1 cellular context compared by ENCODE assay signal in genomic region chr2:230700447-230700846, GRCh38.
TF ChIP-seq lines count a peak whose summit lies in the region.

No MANE protein-coding gene starts in this region.

TF ChIP-seq in GM23338, 12 proteins besides CTCF, POLR2A, EP300 and RAD21:
- TF ChIP-seq ETS1 (IDR thresholded peaks at IDR 0.05) (no peak), ZNF114 (CRISPR knock-in tag; IDR thresholded peaks at IDR 0.05) (no peak), JUNB (IDR thresholded peaks at IDR 0.05; ENCODE audit: unreplicated experiment) (no peak), ZNF331 (CRISPR knock-in tag; IDR thresholded peaks at IDR 0.05; ENCODE audit: low read depth) (no peak), EZH2 (IDR thresholded peaks at IDR 0.05; ENCODE audit: low read depth, unreplicated experiment) (no peak), ZNF462 (CRISPR knock-in tag; IDR thresholded peaks at IDR 0.05) (no peak), CREB1 (CRISPR knock-in tag; IDR thresholded peaks at IDR 0.05; ENCODE audit: low read depth) (no peak), REST (IDR thresholded peaks at IDR 0.05; ENCODE audit: unreplicated experiment) (no peak), EZH2phosphoT487 (IDR thresholded peaks at IDR 0.05; ENCODE audit: unreplicated experiment) (no peak)
